3 cellular contexts compared by ENCODE assay signal in the genomic region with DNA sequence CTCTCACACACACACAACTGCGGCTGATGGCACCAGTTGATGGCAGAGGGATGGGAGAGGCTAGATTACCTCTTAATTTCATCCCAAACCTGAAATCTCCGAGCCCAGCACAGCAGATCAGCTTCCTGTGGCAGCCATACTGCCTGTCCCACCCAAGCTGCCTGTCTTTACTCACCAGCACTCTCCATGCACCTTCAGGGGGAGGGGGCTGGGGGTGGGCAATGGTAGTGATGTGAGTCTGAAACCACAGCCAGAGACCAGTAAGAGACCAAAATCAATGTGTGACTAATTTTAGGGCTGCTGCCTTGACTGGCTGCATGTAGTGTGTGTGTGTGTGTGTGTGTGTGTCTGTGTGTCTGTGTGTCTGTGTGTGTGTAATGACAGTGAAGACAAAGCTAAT.
TF ChIP-seq lines count a peak whose summit lies in the region.

No MANE protein-coding gene starts in this region.

TF ChIP-seq in HepG2, 621 proteins besides CTCF, POLR2A, EP300 and RAD21:
- TF ChIP-seq, protein P1, sequence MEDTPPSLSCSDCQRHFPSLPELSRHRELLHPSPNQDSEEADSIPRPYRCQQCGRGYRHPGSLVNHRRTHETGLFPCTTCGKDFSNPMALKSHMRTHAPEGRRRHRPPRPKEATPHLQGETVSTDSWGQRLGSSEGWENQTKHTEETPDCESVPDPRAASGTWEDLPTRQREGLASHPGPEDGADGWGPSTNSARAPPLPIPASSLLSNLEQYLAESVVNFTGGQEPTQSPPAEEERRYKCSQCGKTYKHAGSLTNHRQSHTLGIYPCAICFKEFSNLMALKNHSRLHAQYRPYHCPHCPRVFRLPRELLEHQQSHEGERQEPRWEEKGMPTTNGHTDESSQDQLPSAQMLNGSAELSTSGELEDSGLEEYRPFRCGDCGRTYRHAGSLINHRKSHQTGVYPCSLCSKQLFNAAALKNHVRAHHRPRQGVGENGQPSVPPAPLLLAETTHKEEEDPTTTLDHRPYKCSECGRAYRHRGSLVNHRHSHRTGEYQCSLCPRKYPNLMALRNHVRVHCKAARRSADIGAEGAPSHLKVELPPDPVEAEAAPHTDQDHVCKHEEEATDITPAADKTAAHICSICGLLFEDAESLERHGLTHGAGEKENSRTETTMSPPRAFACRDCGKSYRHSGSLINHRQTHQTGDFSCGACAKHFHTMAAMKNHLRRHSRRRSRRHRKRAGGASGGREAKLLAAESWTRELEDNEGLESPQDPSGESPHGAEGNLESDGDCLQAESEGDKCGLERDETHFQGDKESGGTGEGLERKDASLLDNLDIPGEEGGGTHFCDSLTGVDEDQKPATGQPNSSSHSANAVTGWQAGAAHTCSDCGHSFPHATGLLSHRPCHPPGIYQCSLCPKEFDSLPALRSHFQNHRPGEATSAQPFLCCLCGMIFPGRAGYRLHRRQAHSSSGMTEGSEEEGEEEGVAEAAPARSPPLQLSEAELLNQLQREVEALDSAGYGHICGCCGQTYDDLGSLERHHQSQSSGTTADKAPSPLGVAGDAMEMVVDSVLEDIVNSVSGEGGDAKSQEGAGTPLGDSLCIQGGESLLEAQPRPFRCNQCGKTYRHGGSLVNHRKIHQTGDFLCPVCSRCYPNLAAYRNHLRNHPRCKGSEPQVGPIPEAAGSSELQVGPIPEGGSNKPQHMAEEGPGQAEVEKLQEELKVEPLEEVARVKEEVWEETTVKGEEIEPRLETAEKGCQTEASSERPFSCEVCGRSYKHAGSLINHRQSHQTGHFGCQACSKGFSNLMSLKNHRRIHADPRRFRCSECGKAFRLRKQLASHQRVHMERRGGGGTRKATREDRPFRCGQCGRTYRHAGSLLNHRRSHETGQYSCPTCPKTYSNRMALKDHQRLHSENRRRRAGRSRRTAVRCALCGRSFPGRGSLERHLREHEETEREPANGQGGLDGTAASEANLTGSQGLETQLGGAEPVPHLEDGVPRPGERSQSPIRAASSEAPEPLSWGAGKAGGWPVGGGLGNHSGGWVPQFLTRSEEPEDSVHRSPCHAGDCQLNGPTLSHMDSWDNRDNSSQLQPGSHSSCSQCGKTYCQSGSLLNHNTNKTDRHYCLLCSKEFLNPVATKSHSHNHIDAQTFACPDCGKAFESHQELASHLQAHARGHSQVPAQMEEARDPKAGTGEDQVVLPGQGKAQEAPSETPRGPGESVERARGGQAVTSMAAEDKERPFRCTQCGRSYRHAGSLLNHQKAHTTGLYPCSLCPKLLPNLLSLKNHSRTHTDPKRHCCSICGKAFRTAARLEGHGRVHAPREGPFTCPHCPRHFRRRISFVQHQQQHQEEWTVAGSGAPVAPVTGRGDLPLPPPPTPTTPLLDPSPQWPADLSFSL (CRISPR knock-in tag; IDR thresholded peaks at IDR 0.05), result 0 out of 2 replicates have a peak, but pooled peaks have one; percentile 18
- no peak for TF ChIP-seq ZBTB1 (CRISPR knock-in tag; IDR thresholded peaks at IDR 0.05; ENCODE audit: borderline replicate concordance)
TF ChIP-seq in HepG2: peak in this region for 1.

TF ChIP-seq in HEK293T, 16 proteins besides CTCF, POLR2A, EP300 and RAD21:
- no peak for TF ChIP-seq CTBP1 (IDR thresholded peaks at IDR 0.05; ENCODE audit: borderline replicate concordance)
- no peak for TF ChIP-seq HDGF (IDR thresholded peaks at IDR 0.05; ENCODE audit: borderline replicate concordance)
TF ChIP-seq in HEK293T: peak in this region for 0.

TF ChIP-seq in neural cell, 6 proteins besides CTCF, POLR2A, EP300 and RAD21:
- TF ChIP-seq POLR2AphosphoS5 (IDR thresholded peaks at IDR 0.05), result peak; percentile 6
- no peak for TF ChIP-seq EZH2 (IDR thresholded peaks at IDR 0.05; ENCODE audit: borderline replicate concordance, insufficient read depth, low read length, poor library complexity, severe bottlenecking)
